8 cellular contexts compared by ENCODE assay signal in genomic region chr16:13866073-13866472, GRCh38. TPM values are rescaled to one million over a fixed set of nuclear protein-coding genes. Genes with fewer than 3 reads are reported as not detected.
DNase-seq lines count a peak whose midpoint lies in the region; ATAC-seq and TF ChIP-seq lines count a peak whose summit lies in the region.

No MANE protein-coding gene starts in this region.

- no peak overlapping the region for H3K27ac Mint-ChIP-seq in HFFc6
- H3K27ac Mint-ChIP-seq in activated T-cell treated with anti-CD3 and anti-CD28 coated beads, Interleukin-2, amount 50 U/mL, for 72 hours, result no peak overlapping the region

- intact Hi-C loops in prostate gland (cut with DNase I), result loop anchor here (5.0 kb wide), 1 partner anchor 51 kb away; no protein-coding TSS in a partner anchor

- H3K36me3 ChIP-seq in prostate gland, result no peaks in the 10 kb centered on the region

- no peak overlapping the region for H3K27ac ChIP-seq in prostate gland

- H3K27me3 ChIP-seq in prostate gland (replicated peaks; ENCODE audit: insufficient read depth), result no peaks in the 10 kb centered on the region

- TF ChIP-seq CTCF in HFFc6 (IDR thresholded peaks at IDR 0.05), result peak; percentile 80
- TF ChIP-seq CTCF in prostate gland (IDR thresholded peaks at IDR 0.05), result peak in 3 of 4 experiments; percentile 38 to 68 (median 65)

- peak; percentile 64 for ATAC-seq in activated T-cell treated with anti-CD3 and anti-CD28 coated beads, Interleukin-2, amount 50 U/mL, for 72 hours (replicated peaks in 1 of 2)
- ATAC-seq in GM19467 (IDR thresholded peaks at IDR 0.05; ENCODE audit: unreplicated experiment), result no peak

- TF ChIP-seq POLR2A in prostate gland (IDR thresholded peaks at IDR 0.05), result no peak

- peaks cover 1% of the 10 kb centered on the region; the same call in 1 of the 2 replicates for H3K27me3 Mint-ChIP-seq in HFFc6 (ENCODE audit: insufficient read depth)
- peaks cover 31% of the 10 kb centered on the region for H3K27me3 Mint-ChIP-seq in activated T-cell treated with anti-CD3 and anti-CD28 coated beads, Interleukin-2, amount 50 U/mL, for 72 hours (ENCODE audit: low read depth)

- H3K4me1 ChIP-seq in prostate gland (replicated peaks), result no peaks in the 10 kb centered on the region

- no peaks in the 10 kb centered on the region for H3K9me3 Mint-ChIP-seq in HFFc6
- peaks cover 0 to 1% of the 10 kb centered on the region in 2 donors for H3K9me3 Mint-ChIP-seq in activated T-cell treated with anti-CD3 and anti-CD28 coated beads, Interleukin-2, amount 50 U/mL, for 72 hours

- no peaks in the 10 kb centered on the region for H3K4me1 Mint-ChIP-seq in HFFc6 (ENCODE audit: low read depth)
- no peaks in the 10 kb centered on the region for H3K4me1 Mint-ChIP-seq in activated T-cell treated with anti-CD3 and anti-CD28 coated beads, Interleukin-2, amount 50 U/mL, for 72 hours (ENCODE audit: low read depth)

- 19% methylated on average over 8 of the region's 8 CpGs for WGBS in prostate gland

- DNase-seq in DMS 273 treated with DMSO at 0.1 percent for 48 hours (lab: John Stamatoyannopoulos, UW) (peak; percentile 10), HFFc6 (peak; percentile 64), NCI-H748 (lab: John Stamatoyannopoulos, UW; ENCODE audit: unreplicated experiment) (peak; percentile 86), glomerular visceral epithelial cell (ENCODE audit: extremely low spot score) (peak; percentile 50), prostate gland (ENCODE audit: low spot score) (peak; percentile 70), SKM-1 (lab: John Stamatoyannopoulos, UW; ENCODE audit: unreplicated experiment) (no peak)
- peak; percentile 39 to 53 for DNase-seq in activated T-cell treated with anti-CD3 and anti-CD28 coated beads, Interleukin-2, amount 50 U/mL, for 72 hours

- H3K4me3 ChIP-seq in prostate gland, result no peak overlapping the region

- H3K9me3 ChIP-seq in prostate gland, result no peaks in the 10 kb centered on the region

- no peaks in the 10 kb centered on the region for H3K36me3 Mint-ChIP-seq in HFFc6 (ENCODE audit: low read depth)
- H3K36me3 Mint-ChIP-seq in activated T-cell treated with anti-CD3 and anti-CD28 coated beads, Interleukin-2, amount 50 U/mL, for 72 hours (ENCODE audit: insufficient read depth in 2 of 2), result peaks cover 0 to 2% of the 10 kb centered on the region in 2 donors

- no peak overlapping the region for H3K4me3 Mint-ChIP-seq in HFFc6
- H3K4me3 Mint-ChIP-seq in activated T-cell treated with anti-CD3 and anti-CD28 coated beads, Interleukin-2, amount 50 U/mL, for 72 hours, result no peak overlapping the region

RNA-seq across cellular contexts. Expression of gene ERCC4, which starts 53.9 kb away (rescaled TPM):
- 10 to 100 TPM; 14.6 to 18.8 (median 15.8) TPM for total RNA-seq in HFFc6 (2021; fragmentation: NEBNext Ultra II Directional; extraction: Animal tissue kit (Norgen Biotek cat#: 25700))
- 10 to 100 TPM; 15.4 to 17.4 TPM for total RNA-seq in activated T-cell treated with anti-CD3 and anti-CD28 coated beads, Interleukin-2, amount 50 U/mL, for 72 hours
- total RNA-seq in prostate gland, result 10 to 100 TPM in 1 of 2 donors, 1 to 10 TPM in 1; 7.6 to 13.3 TPM
